In genomic region chr1:64361974-64362373, GRCh38 we compare ENCODE assay signal across 3 cellular contexts.
"Had no signal": no experiment of that assay in that cellular context is flagged by ENCODE, and none has a peak within 500 bp of the region (broad histone marks: within the 10 kb centered on the region; RNA-seq: fewer than 3 reads in every experiment).

No MANE protein-coding gene starts in this region.

- DNase-seq: GDM1, GF-D8 had no signal

- H3K4me3 ChIP-seq: GM12878 had no signal

- ATAC-seq: GM12878 had no signal
